Comparison of ENCODE assay signal across 15 cellular contexts in genomic region chr7:65438593-65438992, GRCh38.
A peak's percentile ranks its signal among the peaks of the same experiment; 100 is the strongest.
DNase-seq lines count a peak whose midpoint lies in the region; ATAC-seq and TF ChIP-seq lines count a peak whose summit lies in the region.
"Had no signal": no experiment of that assay in that cellular context is flagged by ENCODE, and none has a peak within 500 bp of the region (broad histone marks: within the 10 kb centered on the region; RNA-seq: fewer than 3 reads in every experiment).

No MANE protein-coding gene starts in this region.

- no peaks in the 10 kb centered on the region for H3K79me1 ChIP-seq in neuronal stem cell (ENCODE audit: low read depth, low read length)

- no peak overlapping the region for H2BK5ac ChIP-seq in neuronal stem cell (ENCODE audit: low read length)

- no peak overlapping the region for H4K8ac ChIP-seq in neuronal stem cell (ENCODE audit: low read depth, low read length)

- H3K36me3 Mint-ChIP-seq in stimulated activated effector memory CD8-positive, alpha-beta T cell treated with anti-CD3 and anti-CD28 coated beads, Interleukin-12 subunit alpha, Interleukin-12 subunit beta, amount 100 ng/mL, for 72 hours, result no peaks in the 10 kb centered on the region
- H3K36me3 Mint-ChIP-seq: activated naive CD4-positive, alpha-beta T cell treated with anti-CD3 and anti-CD28 coated beads, Interleukin-2, amount 50 U/mL, for 24 hours had no signal

- H2AFZ ChIP-seq in neuronal stem cell (ENCODE audit: low read length), result no peak overlapping the region

- no peaks in the 10 kb centered on the region for H3K9me3 ChIP-seq in esophagus muscularis mucosa
- H3K9me3 ChIP-seq in neuronal stem cell (replicated peaks in 1 of 2; ENCODE audit: control insufficient read depth in 2 of 2, insufficient read depth in 1 of 2, low read depth in 1 of 2, low read length in 2 of 2), result no peaks in the 10 kb centered on the region
- H3K9me3 ChIP-seq: BLaER1, tibial artery had no signal

- no peak overlapping the region for H3K27ac Mint-ChIP-seq in stimulated activated effector memory CD8-positive, alpha-beta T cell treated with anti-CD3 and anti-CD28 coated beads, Interleukin-12 subunit alpha, Interleukin-12 subunit beta, amount 100 ng/mL, for 72 hours
- H3K27ac Mint-ChIP-seq: activated CD4-positive, alpha-beta T cell treated with anti-CD3 and anti-CD28 coated beads, Interleukin-2, amount 10 ng/mL, durations not matched to agents 7 days and 5 days; activated naive CD4-positive, alpha-beta T cell treated with anti-CD3 and anti-CD28 coated beads, Interleukin-2, amount 50 U/mL, for 24 hours; progenitor cell of endocrine pancreas had no signal

- H3K4ac ChIP-seq in neuronal stem cell (ENCODE audit: low read length), result no peak overlapping the region

- no peaks in the 10 kb centered on the region for H3K36me3 ChIP-seq in esophagus muscularis mucosa
- H3K36me3 ChIP-seq in neuronal stem cell (replicated peaks in 1 of 2; ENCODE audit: control insufficient read depth in 2 of 2, insufficient read depth in 2 of 2, low read length in 2 of 2), result no peaks in the 10 kb centered on the region
- H3K36me3 ChIP-seq: BLaER1, tibial artery had no signal

- H3K27ac ChIP-seq in RWPE1, result no peak overlapping the region
- H3K27ac ChIP-seq in esophagus muscularis mucosa (replicated peaks in 1 of 4), result no peak overlapping the region
- no peak overlapping the region for H3K27ac ChIP-seq in neuronal stem cell (replicated peaks; ENCODE audit: low read length)
- H3K27ac ChIP-seq: BLaER1, HL-60, tibial artery had no signal

- H4K91ac ChIP-seq in neuronal stem cell (ENCODE audit: low read depth, low read length, poor library complexity), result no peak overlapping the region

- no peak overlapping the region for H3K18ac ChIP-seq in neuronal stem cell (ENCODE audit: low read length)

- H2BK120ac ChIP-seq in neuronal stem cell (ENCODE audit: low read depth, low read length), result no peak overlapping the region

- no peaks in the 10 kb centered on the region for H3K9me3 Mint-ChIP-seq in stimulated activated effector memory CD8-positive, alpha-beta T cell treated with anti-CD3 and anti-CD28 coated beads, Interleukin-12 subunit alpha, Interleukin-12 subunit beta, amount 100 ng/mL, for 72 hours
- H3K9me3 Mint-ChIP-seq: activated CD4-positive, alpha-beta T cell treated with anti-CD3 and anti-CD28 coated beads, Interleukin-2, amount 10 ng/mL, durations not matched to agents 7 days and 5 days had no signal

- TF ChIP-seq CTCF in RWPE1 (conservative IDR thresholded peaks at IDR 0.05; ENCODE audit: low read depth) (no peak), fibroblast of mammary gland (conservative IDR thresholded peaks at IDR 0.05; ENCODE audit: control insufficient read depth, insufficient read depth, low read depth, low read length) (no peak), esophagus muscularis mucosa (IDR thresholded peaks at IDR 0.05) (no peak)

- H2AK5ac ChIP-seq in neuronal stem cell (ENCODE audit: low read depth, low read length), result no peak overlapping the region

- H3K14ac ChIP-seq in neuronal stem cell (ENCODE audit: low read length), result no peak overlapping the region

- no peak overlapping the region for H3K4me3 Mint-ChIP-seq in stimulated activated effector memory CD8-positive, alpha-beta T cell treated with anti-CD3 and anti-CD28 coated beads, Interleukin-12 subunit alpha, Interleukin-12 subunit beta, amount 100 ng/mL, for 72 hours
- H3K4me3 Mint-ChIP-seq: activated CD4-positive, alpha-beta T cell treated with anti-CD3 and anti-CD28 coated beads, Interleukin-2, amount 10 ng/mL, durations not matched to agents 7 days and 5 days; activated naive CD4-positive, alpha-beta T cell treated with anti-CD3 and anti-CD28 coated beads, Interleukin-2, amount 50 U/mL, for 24 hours had no signal

- no peak overlapping the region for H3K4me3 ChIP-seq in fibroblast of mammary gland (ENCODE audit: control insufficient read depth, low read depth, low read length)
- H3K4me3 ChIP-seq in esophagus muscularis mucosa, result no peak overlapping the region
- H3K4me3 ChIP-seq in neuronal stem cell (ENCODE audit: low read length in 2 of 2), result no peak overlapping the region
- H3K4me3 ChIP-seq: BLaER1, tibial artery had no signal

- no peak overlapping the region for H2BK15ac ChIP-seq in neuronal stem cell (ENCODE audit: low read length)

- TF ChIP-seq EP300 in esophagus muscularis mucosa (IDR thresholded peaks at IDR 0.05), result no peak

- TF ChIP-seq POLR2A in esophagus muscularis mucosa (IDR thresholded peaks at IDR 0.05; ENCODE audit: low read depth), result no peak

- CTCF ChIA-PET in RWPE1 (lab: Yijun Ruan, JAX), result interaction anchor here (0.6 kb wide), 1 partner anchor 67 kb away, joined by 3 read pairs; no protein-coding TSS in a partner anchor

- H3K23ac ChIP-seq in neuronal stem cell (ENCODE audit: low read depth, low read length, poor library complexity), result no peak overlapping the region

- H3K4me2 ChIP-seq in neuronal stem cell (ENCODE audit: insufficient read depth, low read length, poor library complexity, severe bottlenecking), result no peak overlapping the region
- H3K4me2 ChIP-seq: BLaER1 had no signal

- peak; percentile 1 for DNase-seq in activated CD4-positive, alpha-beta T cell treated with anti-CD3 and anti-CD28 coated beads for 48 hours
- DNase-seq in activated CD4-positive, alpha-beta T cell treated with anti-CD3 and anti-CD28 coated beads, Interleukin-2, amount 50 U/mL, for 48 hours, result no peak
- DNase-seq in RWPE1 (ENCODE audit: low spot score) (peak; percentile 83), fibroblast of mammary gland (ENCODE audit: low read depth) (peak; percentile 97), esophagus muscularis mucosa (ENCODE audit: extremely low spot score) (no peak), neuronal stem cell (ENCODE audit: low spot score) (no peak), NCI-H2107 (lab: John Stamatoyannopoulos, UW) (no peak)
- DNase-seq in stimulated activated effector memory CD8-positive, alpha-beta T cell treated with anti-CD3 and anti-CD28 coated beads, Interleukin-12 subunit alpha, Interleukin-12 subunit beta, amount 100 ng/mL, for 72 hours (ENCODE audit: low spot score in 2 of 2), result no peak
- DNase-seq: activated CD4-positive, alpha-beta T cell treated with anti-CD3 and anti-CD28 coated beads, Interleukin-2, amount 10 ng/mL, durations not matched to agents 7 days and 5 days; NCI-H2081 treated with DMSO at 0.1 percent for 48 hours; tibial artery had no signal

- H3K27me3 ChIP-seq in esophagus muscularis mucosa (no peaks in the 10 kb centered on the region), neuronal stem cell (ENCODE audit: control insufficient read depth in 3 of 3, insufficient read depth in 3 of 3, low read depth in 1 of 3, low read length in 3 of 3) (no peaks in the 10 kb centered on the region)
- H3K27me3 ChIP-seq: BLaER1, tibial artery had no signal

- WGBS in esophagus muscularis mucosa, result 41% methylated on average over 2 of the region's 2 CpGs
- no CpG with 5 or more reads among the region's 2 CpGs for WGBS in neuronal stem cell (ENCODE audit: extremely low coverage in 2 of 2, insufficient read length in 2 of 2, insufficient replicate concordance in 1 of 2), 2 donors

- no peak overlapping the region for H3K9ac ChIP-seq in neuronal stem cell (ENCODE audit: low read depth, low read length, poor library complexity)
- H3K9ac ChIP-seq: BLaER1 had no signal

- peaks cover 2% of the 10 kb centered on the region for H3K4me1 Mint-ChIP-seq in stimulated activated effector memory CD8-positive, alpha-beta T cell treated with anti-CD3 and anti-CD28 coated beads, Interleukin-12 subunit alpha, Interleukin-12 subunit beta, amount 100 ng/mL, for 72 hours
- H3K4me1 Mint-ChIP-seq: activated CD4-positive, alpha-beta T cell treated with anti-CD3 and anti-CD28 coated beads, Interleukin-2, amount 10 ng/mL, durations not matched to agents 7 days and 5 days; activated naive CD4-positive, alpha-beta T cell treated with anti-CD3 and anti-CD28 coated beads, Interleukin-2, amount 50 U/mL, for 24 hours had no signal

- POLR2A ChIA-PET in RWPE1 (lab: Yijun Ruan, JAX; ENCODE audit: low non-redundant PET), result no interaction called here

- no peak overlapping the region for H2BK12ac ChIP-seq in neuronal stem cell (ENCODE audit: low read length)

- ATAC-seq in stimulated activated effector memory CD8-positive, alpha-beta T cell treated with anti-CD3 and anti-CD28 coated beads, Interleukin-12 subunit alpha, Interleukin-12 subunit beta, amount 100 ng/mL, for 72 hours, result peak; percentile 94

- intact Hi-C loops in esophagus muscularis mucosa (cut with DNase I), result no loop called here

- H3K4me1 ChIP-seq in esophagus muscularis mucosa, result no peaks in the 10 kb centered on the region
- H3K4me1 ChIP-seq in neuronal stem cell (ENCODE audit: control insufficient read depth in 2 of 2, insufficient read depth in 1 of 2, low read depth in 1 of 2, low read length in 2 of 2), result no peaks in the 10 kb centered on the region
- H3K4me1 ChIP-seq: BLaER1, tibial artery had no signal

Comparison
In these comparisons a context has a peak if more than half of its experiments do, and no peak if none do; other contexts are left out.
1. DNase-seq: peak in activated CD4-positive, alpha-beta T cell treated with anti-CD3 and anti-CD28 coated beads for 48 hours (single experiment), RWPE1 (single experiment) and fibroblast of mammary gland (single experiment); none in activated CD4-positive, alpha-beta T cell treated with anti-CD3 and anti-CD28 coated beads, Interleukin-2, amount 50 U/mL, for 48 hours (0 of 2), stimulated activated effector memory CD8-positive, alpha-beta T cell treated with anti-CD3 and anti-CD28 coated beads, Interleukin-12 subunit alpha, Interleukin-12 subunit beta, amount 100 ng/mL, for 72 hours (0 of 2), esophagus muscularis mucosa (single experiment), neuronal stem cell (single experiment) and NCI-H2107 (single experiment).